ENCODE assay signal across 8 cellular contexts in the genomic region with DNA sequence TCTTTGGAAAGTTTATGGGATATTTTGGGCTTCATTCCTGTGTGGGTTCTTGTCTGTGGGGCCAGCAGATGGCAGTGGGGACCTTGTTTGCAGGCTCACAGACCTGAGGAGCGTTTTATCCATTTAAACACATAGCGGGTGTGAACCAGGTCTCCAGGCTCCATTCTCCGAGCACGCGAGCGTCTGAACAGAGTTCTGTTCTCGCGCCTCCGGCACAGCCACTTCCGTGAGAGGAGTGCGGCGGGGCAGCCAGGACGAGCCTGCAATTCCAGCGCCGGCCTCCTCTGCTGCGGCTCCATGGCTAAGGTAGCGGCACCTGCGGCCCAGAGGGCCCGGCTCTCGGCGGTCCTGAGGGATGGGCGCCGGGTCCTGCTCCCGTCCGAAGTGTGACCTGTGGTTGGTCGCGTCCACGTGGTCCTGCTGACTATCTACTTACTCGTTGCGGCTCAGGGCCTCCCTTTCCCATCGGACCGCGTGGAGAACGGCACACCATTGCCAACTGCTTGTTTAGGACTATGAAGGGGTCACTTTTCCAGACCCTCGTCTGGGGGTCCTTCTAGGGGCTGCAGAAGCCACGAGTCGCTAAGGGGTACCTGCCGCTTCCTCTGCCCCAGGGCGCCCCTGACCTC. TPM values are rescaled to one million over a fixed set of nuclear protein-coding genes. Genes with fewer than 3 reads are reported as not detected.
DNase-seq lines count a peak whose midpoint lies in the region; ATAC-seq, FAIRE-seq and TF ChIP-seq lines count a peak whose summit lies in the region.

No MANE protein-coding gene starts in this region.

- no peaks in the 10 kb centered on the region for H3K27me3 ChIP-seq in pancreas

- no peaks in the 10 kb centered on the region for H3K9me3 ChIP-seq in pancreas

- DNase-seq in DMS153 (lab: John Stamatoyannopoulos, UW) (peak; percentile 49), DMS153 treated with DMSO at 0.1 percent for 48 hours (lab: John Stamatoyannopoulos, UW; ENCODE audit: unreplicated experiment) (no peak), RPMI8226 (peak; percentile 51), erythroblast (lab: John Stamatoyannopoulos, UW) (peak; percentile 40 to 55), pancreas (peak; percentile 40 to 84 (median 61)), cerebellar cortex (ENCODE audit: low spot score) (no peak), mesenteric fat pad (ENCODE audit: low spot score) (no peak)

- no peak for FAIRE-seq in pancreas (lab: Jason Lieb, UNC)

- peaks cover 18 to 37% (median 22%) of the 10 kb centered on the region in 3 donors for H3K4me1 ChIP-seq in pancreas

- no peak for TF ChIP-seq POLR2A in erythroblast (IDR thresholded peaks at IDR 0.05; ENCODE audit: low read length)

- no peak for TF ChIP-seq CTCF in pancreas (IDR thresholded peaks at IDR 0.05)

- H3K27ac ChIP-seq in pancreas: peak overlapping the region; percentile 82 to 93 (median 88)

- WGBS in pancreas, 2 donors: 55 to 60% methylated on average over 39 of the region's 39 CpGs

- intact Hi-C loops in pancreas (cut with DNase I): loop anchor here in 1 of 3 donors (10.0 kb wide), 1 partner anchor 230 kb away; no protein-coding TSS in a partner anchor

- peak overlapping the region in 3 of 4 donors; percentile 30 to 52 (median 49) for H3K4me3 ChIP-seq in pancreas

- no peaks in the 10 kb centered on the region for H3K36me3 ChIP-seq in pancreas

- ATAC-seq in pancreas (no peak), GM19463 (IDR thresholded peaks at IDR 0.05; ENCODE audit: unreplicated experiment) (no peak)

RNA-seq across cellular contexts. Expression of gene NRARP, which starts 7.3 kb away (rescaled TPM):
- 10 to 100 TPM in 4 of 6 donors, 1 to 10 TPM in 2; 7.5 to 23.4 (median 13.6) TPM for total RNA-seq in pancreas
- polyA plus RNA-seq in pancreas: 1 to 10 TPM; 1.3 to 2.7 TPM
- total RNA-seq in mesenteric fat pad: 16.3 TPM

RNA-seq across cellular contexts. Expression of gene TOR4A, which starts 17.3 kb away (rescaled TPM):
- total RNA-seq in pancreas (1 to 10 TPM; 2.5 to 6.8 (median 4.3) TPM), mesenteric fat pad (9.2 TPM)
- polyA plus RNA-seq in pancreas: 1 to 10 TPM; 1.4 to 3.0 TPM

RNA-seq across cellular contexts. Expression of gene NELFB, which starts 39.7 kb away (rescaled TPM):
- total RNA-seq in pancreas (10 to 100 TPM; 22.3 to 34.0 (median 29.0) TPM), mesenteric fat pad (39.2 TPM)
- 10 to 100 TPM; 28.7 to 34.2 TPM for polyA plus RNA-seq in pancreas

RNA-seq across cellular contexts. Expression of gene STPG3, which starts 43.7 kb away (rescaled TPM):
- total RNA-seq in pancreas (not detected), mesenteric fat pad (not detected)
- under 1 TPM in 1 of 2 donors, not detected in 1; 0.23 TPM for polyA plus RNA-seq in pancreas

RNA-seq across cellular contexts. Expression of gene TUBB4B, which starts 53.7 kb away (rescaled TPM):
- total RNA-seq in pancreas (10 to 100 TPM; 40.9 to 87.6 (median 64.7) TPM), mesenteric fat pad (298 TPM)
- 100 to 1,000 TPM in 1 of 2 donors, 10 to 100 TPM in 1; 96.2 to 143 TPM for polyA plus RNA-seq in pancreas

Comparison
In these comparisons a context has a peak if more than half of its experiments do, and no peak if none do; other contexts are left out.
1. DNase-seq: peak in DMS153 (single experiment), RPMI8226 (single experiment), erythroblast (2 of 2) and pancreas (6 of 6); none in DMS153 treated with DMSO at 0.1 percent for 48 hours (single experiment), cerebellar cortex (single experiment) and mesenteric fat pad (single experiment).